ENCODE assay signal across 22 cellular contexts in genomic region chr6:3041147-3041546, GRCh38.
"Had no signal": no experiment of that assay in that cellular context is flagged by ENCODE, and none has a peak within 500 bp of the region (broad histone marks: within the 10 kb centered on the region; RNA-seq: fewer than 3 reads in every experiment).

No MANE protein-coding gene starts in this region.

- H3K9me3 ChIP-seq: MG63, SJSA1 had no signal

- H3K27me3 ChIP-seq: MG63, SJSA1 had no signal

- H3K4me3 ChIP-seq: MG63, SJSA1, SK-N-MC had no signal

- H3K36me3 ChIP-seq: MG63, SJSA1 had no signal

- DNase-seq: IMR-90, Karpas-422, KG1, MG63, NCI-H1092, NCI-H1105 treated with DMSO at 0.1 percent for 48 hours, NCI-H1417 treated with DMSO at 0.1 percent for 48 hours, NCI-H146, NCI-H1694 treated with DMSO at 0.1 percent for 48 hours, NCI-H1930, NCI-H2081, NCI-H2107, NCI-H2227 treated with DMSO at 0.1 percent for 48 hours, NCI-H510A, NCI-H524 treated with DMSO at 0.1 percent for 48 hours, NCI-H69, NCI-H774, Right ventricle myocardium superior, RPMI8226, SIG-M5 had no signal

- H3K27ac ChIP-seq: SJSA1, SK-N-MC had no signal

- H3K4me1 ChIP-seq: SJSA1 had no signal
